Comparison of ENCODE assay signal across 16 cellular contexts in the genomic region with DNA sequence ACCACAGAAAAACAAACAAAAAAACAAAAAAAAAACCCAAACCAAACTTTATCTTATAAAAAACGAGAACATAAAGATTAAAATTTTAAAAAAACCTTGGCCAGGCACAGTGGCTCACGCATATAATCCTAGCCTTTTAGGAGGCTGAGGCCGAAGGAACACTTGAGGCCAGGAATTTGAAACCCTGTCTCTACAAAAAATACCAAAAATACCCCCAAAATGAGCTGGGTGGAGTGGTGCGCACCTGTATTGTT. TPM values are rescaled to one million over a fixed set of nuclear protein-coding genes. Genes with fewer than 3 reads are reported as not detected.
DNase-seq lines count a peak whose midpoint lies in the region; ATAC-seq and TF ChIP-seq lines count a peak whose summit lies in the region.
"Had no signal": no experiment of that assay in that cellular context is flagged by ENCODE, and none has a peak within 500 bp of the region (broad histone marks: within the 10 kb centered on the region; RNA-seq: fewer than 3 reads in every experiment).

No MANE protein-coding gene starts in this region.

- DNase-seq in CD4-positive, alpha-beta T cell: no peak
- no peak for DNase-seq in activated CD4-positive, alpha-beta memory T cell treated with anti-CD3 and anti-CD28 coated beads for 36 hours
- no peak for DNase-seq in memory B cell (ENCODE audit: low spot score in 2 of 2)
- DNase-seq in NCI-H2029 treated with DMSO at 0.1 percent for 48 hours (lab: John Stamatoyannopoulos, UW): no peak
- DNase-seq in nephron progenitor cell: no peak
- no peak for DNase-seq in caudate nucleus (lab: John Stamatoyannopoulos, UW)
- DNase-seq: dermis blood vessel endothelial cell, NCI-H1694, NCI-H446 treated with DMSO at 0.1 percent for 48 hours, small intestine had no signal

- no peak for ATAC-seq in CD4-positive, alpha-beta T cell (ENCODE audit: poor library complexity)
- ATAC-seq in memory B cell (ENCODE audit: low read depth) (no peak), GM18498 (IDR thresholded peaks at IDR 0.05; ENCODE audit: unreplicated experiment) (no peak)
- ATAC-seq: esophagus mucosa had no signal

- peak overlapping the region; percentile 73 for H3K4me3 ChIP-seq in GM08714 (ENCODE audit: low read length)

- POLR2A ChIA-PET in CD4-positive, alpha-beta T cell (lab: Charles Lee): interaction anchor here (1.1 to 18.5 kb wide), 3 partner anchors 16 to 74 kb away, joined by 3 to 1359 read pairs (median 508); a partner anchor contains a TSS
- POLR2A ChIA-PET in activated CD4-positive, alpha-beta memory T cell treated with anti-CD3 and anti-CD28 coated beads for 36 hours (lab: Charles Lee): interaction anchor here (0.7 to 18.3 kb wide), 7 partner anchors 10 to 329 kb away, joined by 3 to 1114 read pairs (median 6); a partner anchor contains a TSS

- H3K27me3 Mint-ChIP-seq in CD4-positive, alpha-beta T cell: no peaks in the 10 kb centered on the region
- no peaks in the 10 kb centered on the region for H3K27me3 Mint-ChIP-seq in activated CD4-positive, alpha-beta memory T cell treated with anti-CD3 and anti-CD28 coated beads for 36 hours
- no peaks in the 10 kb centered on the region for H3K27me3 Mint-ChIP-seq in memory B cell
- peaks cover 3% of the 10 kb centered on the region for H3K27me3 Mint-ChIP-seq in nephron progenitor cell (ENCODE audit: low read depth, poor library complexity)

- H3K9me3 ChIP-seq in CD4-positive, alpha-beta T cell (ENCODE audit: control insufficient read depth, low read length): no peaks in the 10 kb centered on the region

- peak overlapping the region; percentile 84 for H3K27ac Mint-ChIP-seq in CD4-positive, alpha-beta T cell
- H3K27ac Mint-ChIP-seq in activated CD4-positive, alpha-beta memory T cell treated with anti-CD3 and anti-CD28 coated beads for 36 hours: peak overlapping the region; percentile 98
- H3K27ac Mint-ChIP-seq in memory B cell (peak overlapping the region; percentile 100), nephron progenitor cell (no peak overlapping the region)

- CTCF ChIA-PET in CD4-positive, alpha-beta T cell (lab: Charles Lee): interaction anchor here (0.6 to 9.0 kb wide), 4 partner anchors 11 to 26 kb away, joined by 3 to 211 read pairs (median 8); a partner anchor contains a TSS
- CTCF ChIA-PET in activated CD4-positive, alpha-beta memory T cell treated with anti-CD3 and anti-CD28 coated beads for 36 hours (lab: Charles Lee): interaction anchor here (1.2 to 7.2 kb wide), 3 partner anchors 8 to 23 kb away, joined by 5 to 45 read pairs (median 40); a partner anchor contains a TSS

- intact Hi-C loops in CD4-positive, alpha-beta T cell (cut with DNase I, micrococcal nuclease): loop anchor here in 1 of 2 experiments (5.0 to 10.0 kb wide), 2 partner anchors 333 to 874 kb away; a partner anchor contains a TSS
- intact Hi-C loops in activated CD4-positive, alpha-beta memory T cell treated with anti-CD3 and anti-CD28 coated beads for 36 hours (cut with micrococcal nuclease): loop anchor here (5.0 kb wide), 1 partner anchor 817 kb away; a partner anchor contains a TSS

- H3K4me1 Mint-ChIP-seq in CD4-positive, alpha-beta T cell (ENCODE audit: low read depth): peaks cover 100% of the 10 kb centered on the region
- peaks cover 36% of the 10 kb centered on the region for H3K4me1 Mint-ChIP-seq in activated CD4-positive, alpha-beta memory T cell treated with anti-CD3 and anti-CD28 coated beads for 36 hours (ENCODE audit: low read depth)
- H3K4me1 Mint-ChIP-seq in memory B cell: peaks cover 77% of the 10 kb centered on the region
- peaks cover 41% of the 10 kb centered on the region for H3K4me1 Mint-ChIP-seq in nephron progenitor cell

- no peak for TF ChIP-seq CTCF in CD4-positive, alpha-beta T cell (IDR thresholded peaks at IDR 0.05)
- no peak for TF ChIP-seq CTCF in nephron progenitor cell (IDR thresholded peaks at IDR 0.05)

- H3K36me3 Mint-ChIP-seq in CD4-positive, alpha-beta T cell (ENCODE audit: low read depth): peaks cover 60% of the 10 kb centered on the region
- H3K36me3 Mint-ChIP-seq in activated CD4-positive, alpha-beta memory T cell treated with anti-CD3 and anti-CD28 coated beads for 36 hours: peaks cover 75% of the 10 kb centered on the region
- peaks cover 10% of the 10 kb centered on the region for H3K36me3 Mint-ChIP-seq in memory B cell
- peaks cover 15% of the 10 kb centered on the region for H3K36me3 Mint-ChIP-seq in nephron progenitor cell (ENCODE audit: low read depth)

- H3K9me3 Mint-ChIP-seq in CD4-positive, alpha-beta T cell: no peaks in the 10 kb centered on the region
- H3K9me3 Mint-ChIP-seq in activated CD4-positive, alpha-beta memory T cell treated with anti-CD3 and anti-CD28 coated beads for 36 hours: no peaks in the 10 kb centered on the region
- H3K9me3 Mint-ChIP-seq in memory B cell: no peaks in the 10 kb centered on the region
- H3K9me3 Mint-ChIP-seq in nephron progenitor cell: no peaks in the 10 kb centered on the region

- H3K27me3 ChIP-seq in CD4-positive, alpha-beta T cell (ENCODE audit: control insufficient read depth, insufficient read depth, low read length): no peaks in the 10 kb centered on the region

- peak overlapping the region; percentile 90 for H3K4me3 Mint-ChIP-seq in CD4-positive, alpha-beta T cell
- peak overlapping the region; percentile 92 for H3K4me3 Mint-ChIP-seq in activated CD4-positive, alpha-beta memory T cell treated with anti-CD3 and anti-CD28 coated beads for 36 hours
- H3K4me3 Mint-ChIP-seq in memory B cell (peak overlapping the region; percentile 97), nephron progenitor cell (no peak overlapping the region)

- peak overlapping the region; percentile 98 for H3K27ac ChIP-seq in CD4-positive, alpha-beta T cell (ENCODE audit: low read depth, low read length)
- no peak overlapping the region for H3K27ac ChIP-seq in caudate nucleus (ENCODE audit: low read depth, low read length)

RNA-seq across cellular contexts. Expression of a gene that starts 11.5 kb away (rescaled TPM):
- total RNA-seq in CD4-positive, alpha-beta T cell: 10 to 100 TPM; 46.5 to 47.0 TPM
- 100 to 1,000 TPM; 113 to 114 TPM for total RNA-seq in activated CD4-positive, alpha-beta memory T cell treated with anti-CD3 and anti-CD28 coated beads for 36 hours

RNA-seq across cellular contexts. Expression of a gene that starts 12.0 kb away (rescaled TPM):
- 10 to 100 TPM; 17.8 to 19.5 TPM for total RNA-seq in CD4-positive, alpha-beta T cell
- 10 to 100 TPM; 21.6 to 22.7 TPM for total RNA-seq in activated CD4-positive, alpha-beta memory T cell treated with anti-CD3 and anti-CD28 coated beads for 36 hours
- total RNA-seq: SK-MEL-5 had no signal

RNA-seq across cellular contexts. Expression of a gene that starts 59.8 kb away (rescaled TPM):
- under 1 TPM in 1 of 2 experiments, not detected in 1; 0.77 TPM for total RNA-seq in CD4-positive, alpha-beta T cell
- under 1 TPM; 0.17 to 0.22 TPM for total RNA-seq in activated CD4-positive, alpha-beta memory T cell treated with anti-CD3 and anti-CD28 coated beads for 36 hours
- total RNA-seq: astrocyte, dermis blood vessel endothelial cell, esophagus mucosa, LHCN-M2, SK-MEL-5 had no signal
